8 cellular contexts compared by ENCODE assay signal in genomic region chr1:120069067-120069919, GRCh38. TPM values are rescaled to one million over a fixed set of nuclear protein-coding genes. Genes with fewer than 3 reads are reported as not detected.
DNase-seq lines count a peak whose midpoint lies in the region; ATAC-seq and TF ChIP-seq lines count a peak whose summit lies in the region.
"Not testable (repeated sequence)": the region's sequence is repeated elsewhere in the genome, so short reads cannot be mapped to it uniquely, and the experiment has no call there.

NOTCH2 (minus strand) TSS chr1:120069662; CDS start chr1:120069406, 256 bp downstream.

- H3K27me3 ChIP-seq in DND-41 (ENCODE audit: insufficient read depth, low read length, poor library complexity); iPS DF 6.9 (ENCODE audit: control insufficient read depth, insufficient read depth, low read length); trophoblast cell (ENCODE audit: insufficient read depth, low read length): not testable (repeated sequence)

- not testable (repeated sequence) for H3K79me1 ChIP-seq in trophoblast cell (ENCODE audit: low read length)

- not testable (repeated sequence) for TF ChIP-seq CTCF in DND-41 (IDR thresholded peaks at IDR 0.05; ENCODE audit: borderline replicate concordance, extremely low read depth, low read length, poor library complexity, severe bottlenecking)

- not testable (repeated sequence) for H2BK5ac ChIP-seq in trophoblast cell (ENCODE audit: low read depth, low read length, poor library complexity)

- H3K4me3 ChIP-seq in DND-41 (ENCODE audit: low read depth in 1 of 2, low read length in 2 of 2) (peak within 1 kb of the TSS; percentile 19 to 57; a peak in 3 of 4 replicates), iPS DF 6.9 (ENCODE audit: low read length) (peak within 1 kb of the TSS; percentile 46; the same call in 1 of the 2 replicates), trophoblast cell (ENCODE audit: low read depth, low read length) (peak within 1 kb of the TSS; percentile 75)

- H3K18ac ChIP-seq in trophoblast cell (ENCODE audit: low read length) = not testable (repeated sequence)

- H2BK12ac ChIP-seq in trophoblast cell (ENCODE audit: low read length) = not testable (repeated sequence)

- H2BK120ac ChIP-seq in trophoblast cell (ENCODE audit: insufficient read depth, low read length, poor library complexity) = peak within 1 kb of the TSS; percentile 43

- H3K14ac ChIP-seq in trophoblast cell (ENCODE audit: low read length) = peak within 1 kb of the TSS; percentile 56

- H3K4me1 ChIP-seq in DND-41 (ENCODE audit: insufficient read depth, low read length); iPS DF 6.9 (ENCODE audit: control insufficient read depth, insufficient read depth, low read length); trophoblast cell (ENCODE audit: control insufficient read depth in 1 of 2, insufficient read depth in 2 of 2, low read length in 2 of 2): not testable (repeated sequence)

- H4K8ac ChIP-seq in trophoblast cell (ENCODE audit: low read depth, low read length) = peak within 1 kb of the TSS; percentile 54

- peak; percentile 82 for DNase-seq in DND-41
- DNase-seq in HT1080 (ENCODE audit: low read depth) = peak; percentile 14
- DNase-seq in RPMI7951 (ENCODE audit: low read depth) = peak; percentile 34
- DNase-seq in activated CD8-positive, alpha-beta memory T cell treated with anti-CD3 and anti-CD28 coated beads for 24 hours = peak; percentile 82
- peak; percentile 80 for DNase-seq in central memory CD4-positive, alpha-beta T cell
- DNase-seq in iPS DF 6.9 (ENCODE audit: low read depth, low spot score) = not testable (repeated sequence)
- peak in 1 of 2 donors; percentile 12 for DNase-seq in trophoblast cell
- peak; percentile 57 to 93 (median 68) for DNase-seq in stimulated activated naive CD4-positive, alpha-beta T cell (lab: John Stamatoyannopoulos, UW)

- not testable (repeated sequence) for H3K9me3 ChIP-seq in DND-41 (ENCODE audit: insufficient read depth, low read length, severe bottlenecking); iPS DF 6.9 (ENCODE audit: control insufficient read depth, insufficient read depth, low read length); trophoblast cell (ENCODE audit: insufficient read depth, low read depth, low read length)

- peak within 1 kb of the TSS; percentile 24 for H4K91ac ChIP-seq in trophoblast cell (ENCODE audit: low read depth, low read length)

- WGBS in iPS DF 6.9 (ENCODE audit: insufficient coverage, insufficient read length) = no CpG with 5 or more reads among the region's 95 CpGs
- WGBS in trophoblast cell (ENCODE audit: extremely low coverage, insufficient coverage, insufficient read length) = no CpG with 5 or more reads among the region's 95 CpGs

- H4K20me1 ChIP-seq in DND-41 (ENCODE audit: insufficient read depth, low read length) = not testable (repeated sequence)

- not testable (repeated sequence) for H3K23ac ChIP-seq in trophoblast cell (ENCODE audit: low read length)

- H2AFZ ChIP-seq in DND-41 (ENCODE audit: low read depth, low read length) = peak within 1 kb of the TSS; percentile 58; the same call in 1 of the 2 replicates
- not testable (repeated sequence) for H2AFZ ChIP-seq in trophoblast cell (ENCODE audit: insufficient read depth, low read length, poor library complexity)

- H3K4me2 ChIP-seq in DND-41 (ENCODE audit: insufficient read depth, low read length) (peak within 1 kb of the TSS; percentile 57), trophoblast cell (ENCODE audit: low read length) (peak within 1 kb of the TSS; percentile 48)

- ATAC-seq in DND-41 (ENCODE audit: insufficient read depth, low read depth) = peak; percentile 94

- not testable (repeated sequence) for H2AK5ac ChIP-seq in trophoblast cell (ENCODE audit: low read length)

- H3K79me2 ChIP-seq in DND-41 (ENCODE audit: insufficient read depth, low read length); trophoblast cell (ENCODE audit: control insufficient read depth, insufficient read depth, low read length, poor library complexity): not testable (repeated sequence)

- H4K12ac ChIP-seq in trophoblast cell (ENCODE audit: low read depth, low read length) = peak within 1 kb of the TSS; percentile 62

- not testable (repeated sequence) for H3K36me3 ChIP-seq in DND-41 (ENCODE audit: insufficient read depth, low read length); iPS DF 6.9 (ENCODE audit: control insufficient read depth, insufficient read depth, low read length); trophoblast cell (ENCODE audit: control insufficient read depth in 1 of 2, insufficient read depth in 2 of 2, low read length in 2 of 2)

- H3K27ac ChIP-seq in DND-41 (ENCODE audit: low read length); iPS DF 6.9 (ENCODE audit: low read length); trophoblast cell (ENCODE audit: low read depth, low read length): not testable (repeated sequence)

- H3K9ac ChIP-seq in DND-41 (ENCODE audit: low read depth, low read length) = peak within 1 kb of the TSS; percentile 55
- not testable (repeated sequence) for H3K9ac ChIP-seq in trophoblast cell (ENCODE audit: low read length)

- H3K4ac ChIP-seq in trophoblast cell (ENCODE audit: low read depth, low read length) = not testable (repeated sequence)

RNA-seq across cellular contexts. Expression of gene NOTCH2, which starts in this region (rescaled TPM):
- total RNA-seq in HT1080 (2014; rRNA removed; shearing (Covaris generic)) = 73.6 and 78.5 TPM in 2 replicates
- polyA plus RNA-seq in HT1080 (2015; cell fraction: cytosol; rRNA removed) = 40.7 and 55.4 TPM in 2 replicates
- polyA plus RNA-seq in HT1080 (2015; cell fraction: nucleus; rRNA removed) = 205 and 228 TPM in 2 replicates
- total RNA-seq in RPMI7951 (2014; rRNA removed; shearing (Covaris generic)) = 66.0 and 69.0 TPM in 2 replicates
- polyA plus RNA-seq in trophoblast cell (2013) = 18.7 and 19.2 TPM in 2 replicates
